ENCODE assay signal across 42 cellular contexts in genomic region chr5:148640471-148640870, GRCh38. TPM values are rescaled to one million over a fixed set of nuclear protein-coding genes. Genes with fewer than 3 reads are reported as not detected.
"Had no signal": no experiment of that assay in that cellular context is flagged by ENCODE, and none has a peak within 500 bp of the region (broad histone marks: within the 10 kb centered on the region; RNA-seq: fewer than 3 reads in every experiment).

No MANE protein-coding gene starts in this region.

- H3K4me1 Mint-ChIP-seq: activated naive CD4-positive, alpha-beta T cell treated with anti-CD3 and anti-CD28 coated beads, Interleukin-2, amount 10 ng/mL, durations not matched to agents 7 days and 5 days; activated naive CD4-positive, alpha-beta T cell treated with anti-CD3 and anti-CD28 coated beads, Interleukin-2, amount 50 U/mL, for 24 hours; activated naive CD8-positive, alpha-beta T cell treated with anti-CD3 and anti-CD28 coated beads for 36 hours; activated naive CD8-positive, alpha-beta T cell treated with anti-CD3 and anti-CD28 coated beads, Interleukin-2, amount 10 ng/mL, durations not matched to agents 7 days and 5 days; activated naive CD8-positive, alpha-beta T cell treated with anti-CD3 and anti-CD28 coated beads, Interleukin-2, amount 50 U/mL, for 24 hours; activated T-helper 17 cell treated with anti-CD3 and anti-CD28 coated beads, Interleukin-2, amount 50 U/mL, for 72 hours; brain; central memory CD8-positive, alpha-beta T cell had no signal

- FAIRE-seq: astrocyte, bronchial epithelial cell had no signal

- ATAC-seq: activated naive CD4-positive, alpha-beta T cell treated with anti-CD3 and anti-CD28 coated beads, Interleukin-2, amount 50 U/mL, for 72 hours; activated naive CD8-positive, alpha-beta T cell treated with anti-CD3 and anti-CD28 coated beads, Interleukin-2, amount 50 U/mL, for 24 hours; activated T-cell treated with anti-CD3 and anti-CD28 coated beads, Interleukin-2, amount 50 U/mL, for 4 hours; activated T-cell treated with anti-CD3 and anti-CD28 coated beads, Interleukin-2, amount 50 U/mL, for 72 hours; activated T-helper 17 cell treated with anti-CD3 and anti-CD28 coated beads, Interleukin-2, amount 50 U/mL, for 72 hours; body of pancreas had no signal

- H3K4me3 Mint-ChIP-seq: activated naive CD4-positive, alpha-beta T cell treated with anti-CD3 and anti-CD28 coated beads for 36 hours; activated naive CD4-positive, alpha-beta T cell treated with anti-CD3 and anti-CD28 coated beads, Interleukin-2, amount 10 ng/mL, durations not matched to agents 7 days and 5 days; activated naive CD4-positive, alpha-beta T cell treated with anti-CD3 and anti-CD28 coated beads, Interleukin-2, amount 50 U/mL, for 24 hours; activated naive CD8-positive, alpha-beta T cell; activated naive CD8-positive, alpha-beta T cell treated with anti-CD3 and anti-CD28 coated beads for 36 hours; activated naive CD8-positive, alpha-beta T cell treated with anti-CD3 and anti-CD28 coated beads, Interleukin-2, amount 10 ng/mL, durations not matched to agents 7 days and 5 days; activated naive CD8-positive, alpha-beta T cell treated with anti-CD3 and anti-CD28 coated beads, Interleukin-2, amount 50 U/mL, for 24 hours; activated T-cell treated with anti-CD3 and anti-CD28 coated beads, Interleukin-2, amount 50 U/mL, for 24 hours; activated T-cell treated with anti-CD3 and anti-CD28 coated beads, Interleukin-2, amount 50 U/mL, for 4 hours; activated T-cell treated with anti-CD3 and anti-CD28 coated beads, Interleukin-2, amount 50 U/mL, for 72 hours; activated T-helper 1 cell treated with anti-CD3 and anti-CD28 coated beads, Interleukin-12 subunit alpha, Interleukin-12 subunit beta, Interleukin-2, Interleukin-4 antibody, amounts not matched to agents 30 ng/mL and 10 ng/mL and 1 ng/mL, durations not matched to agents 14 hours and 24 hours and 36 hours; activated T-helper 17 cell treated with anti-CD3 and anti-CD28 coated beads, Interleukin-2, amount 50 U/mL, for 72 hours; brain; central memory CD8-positive, alpha-beta T cell had no signal

- H3K27ac ChIP-seq: adrenal gland, ascending aorta, body of pancreas, brain microvascular endothelial cell, breast epithelium, cardiac muscle cell had no signal

- DNase-seq: activated effector memory CD4-positive, alpha-beta T cell treated with anti-CD3 and anti-CD28 coated beads, Interleukin-2, amount 50 U/mL, for 16 hours; activated effector memory CD4-positive, alpha-beta T cell treated with Interleukin-2 at 50 U/mL for 16 hours; activated gamma-delta T cell; activated gamma-delta T cell treated with Interleukin-2 at 50 U/mL for 16 hours; activated naive CD4-positive, alpha-beta T cell; activated naive CD4-positive, alpha-beta T cell treated with anti-CD3 and anti-CD28 coated beads for 36 hours; activated naive CD4-positive, alpha-beta T cell treated with anti-CD3 and anti-CD28 coated beads, Interleukin-2, amount 10 ng/mL, durations not matched to agents 7 days and 5 days; activated naive CD4-positive, alpha-beta T cell treated with anti-CD3 and anti-CD28 coated beads, Interleukin-2, amount 50 U/mL, for 16 hours; activated naive CD4-positive, alpha-beta T cell treated with Interleukin-2 at 50 U/mL for 16 hours; activated naive CD8-positive, alpha-beta T cell treated with anti-CD3 and anti-CD28 coated beads for 36 hours; activated naive CD8-positive, alpha-beta T cell treated with anti-CD3 and anti-CD28 coated beads, Interleukin-2, amount 10 ng/mL, durations not matched to agents 7 days and 5 days; activated naive CD8-positive, alpha-beta T cell treated with anti-CD3 and anti-CD28 coated beads, Interleukin-2, amount 50 U/mL, for 24 hours; activated T-cell treated with anti-CD3 and anti-CD28 coated beads, Interleukin-2, amount 50 U/mL, for 1 hour; activated T-cell treated with anti-CD3 and anti-CD28 coated beads, Interleukin-2, amount 50 U/mL, for 24 hours; activated T-cell treated with anti-CD3 and anti-CD28 coated beads, Interleukin-2, amount 50 U/mL, for 4 hours; activated T-cell treated with anti-CD3 and anti-CD28 coated beads, Interleukin-2, amount 50 U/mL, for 48 hours; activated T-cell treated with anti-CD3 and anti-CD28 coated beads, Interleukin-2, amount 50 U/mL, for 72 hours; adrenal gland; amniotic stem cell; amygdala; anterior cingulate cortex; aorta; body of pancreas; brain microvascular endothelial cell; caudate nucleus; central memory CD4-positive, alpha-beta T cell; cerebellar nuclear complex had no signal

- H3K4me1 ChIP-seq: adrenal gland, ascending aorta, body of pancreas, breast epithelium had no signal

- H3K27me3 ChIP-seq: adrenal gland, ascending aorta, body of pancreas, brain microvascular endothelial cell had no signal

- H3K9me3 Mint-ChIP-seq: activated naive CD4-positive, alpha-beta T cell treated with anti-CD3 and anti-CD28 coated beads for 36 hours; activated naive CD4-positive, alpha-beta T cell treated with anti-CD3 and anti-CD28 coated beads, Interleukin-2, amount 10 ng/mL, durations not matched to agents 7 days and 5 days; activated naive CD4-positive, alpha-beta T cell treated with anti-CD3 and anti-CD28 coated beads, Interleukin-2, amount 50 U/mL, for 24 hours; activated naive CD4-positive, alpha-beta T cell treated with anti-CD3 and anti-CD28 coated beads, Interleukin-2, amount 50 U/mL, for 72 hours; activated naive CD8-positive, alpha-beta T cell treated with anti-CD3 and anti-CD28 coated beads for 36 hours; activated naive CD8-positive, alpha-beta T cell treated with anti-CD3 and anti-CD28 coated beads, Interleukin-2, amount 10 ng/mL, durations not matched to agents 7 days and 5 days; activated naive CD8-positive, alpha-beta T cell treated with anti-CD3 and anti-CD28 coated beads, Interleukin-2, amount 50 U/mL, for 24 hours; activated T-cell treated with anti-CD3 and anti-CD28 coated beads, Interleukin-2, amount 50 U/mL, for 24 hours; activated T-cell treated with anti-CD3 and anti-CD28 coated beads, Interleukin-2, amount 50 U/mL, for 4 hours; activated T-cell treated with anti-CD3 and anti-CD28 coated beads, Interleukin-2, amount 50 U/mL, for 72 hours; activated T-helper 1 cell treated with anti-CD3 and anti-CD28 coated beads, Interleukin-12 subunit alpha, Interleukin-12 subunit beta, Interleukin-2, Interleukin-4 antibody, amounts not matched to agents 30 ng/mL and 10 ng/mL and 1 ng/mL, durations not matched to agents 14 hours and 24 hours and 36 hours; activated T-helper 17 cell treated with anti-CD3 and anti-CD28 coated beads, Interleukin-2, amount 50 U/mL, for 72 hours; activated T-helper 2 cell treated with anti-CD3 and anti-CD28 coated beads, Interferon-gamma antibody, Interleukin-2, Interleukin-4, amounts not matched to agents 10 μg/mL and 5 μg/mL and 100 μg/mL, durations not matched to agents 14 hours and 24 hours and 36 hours; brain; central memory CD8-positive, alpha-beta T cell had no signal

- H3K27me3 Mint-ChIP-seq: activated naive CD4-positive, alpha-beta T cell treated with anti-CD3 and anti-CD28 coated beads, Interleukin-2, amount 10 ng/mL, durations not matched to agents 7 days and 5 days had no signal

- H3K9me3 ChIP-seq: adrenal gland, ascending aorta, body of pancreas, breast epithelium had no signal

- H3K36me3 Mint-ChIP-seq: activated naive CD4-positive, alpha-beta T cell treated with anti-CD3 and anti-CD28 coated beads, Interleukin-2, amount 10 ng/mL, durations not matched to agents 7 days and 5 days; activated naive CD4-positive, alpha-beta T cell treated with anti-CD3 and anti-CD28 coated beads, Interleukin-2, amount 50 U/mL, for 24 hours; activated naive CD4-positive, alpha-beta T cell treated with anti-CD3 and anti-CD28 coated beads, Interleukin-2, amount 50 U/mL, for 72 hours; activated naive CD8-positive, alpha-beta T cell; activated naive CD8-positive, alpha-beta T cell treated with anti-CD3 and anti-CD28 coated beads for 36 hours; activated naive CD8-positive, alpha-beta T cell treated with anti-CD3 and anti-CD28 coated beads, Interleukin-2, amount 10 ng/mL, durations not matched to agents 7 days and 5 days; brain had no signal

- H3K27ac Mint-ChIP-seq: activated naive CD4-positive, alpha-beta T cell treated with anti-CD3 and anti-CD28 coated beads for 36 hours; activated naive CD4-positive, alpha-beta T cell treated with anti-CD3 and anti-CD28 coated beads, Interleukin-2, amount 10 ng/mL, durations not matched to agents 7 days and 5 days; activated naive CD4-positive, alpha-beta T cell treated with anti-CD3 and anti-CD28 coated beads, Interleukin-2, amount 50 U/mL, for 24 hours; activated naive CD4-positive, alpha-beta T cell treated with anti-CD3 and anti-CD28 coated beads, Interleukin-2, amount 50 U/mL, for 72 hours; activated naive CD8-positive, alpha-beta T cell; activated naive CD8-positive, alpha-beta T cell treated with anti-CD3 and anti-CD28 coated beads for 36 hours; activated naive CD8-positive, alpha-beta T cell treated with anti-CD3 and anti-CD28 coated beads, Interleukin-2, amount 10 ng/mL, durations not matched to agents 7 days and 5 days; activated naive CD8-positive, alpha-beta T cell treated with anti-CD3 and anti-CD28 coated beads, Interleukin-2, amount 50 U/mL, for 24 hours; activated T-cell treated with anti-CD3 and anti-CD28 coated beads, Interleukin-2, amount 50 U/mL, for 24 hours; activated T-cell treated with anti-CD3 and anti-CD28 coated beads, Interleukin-2, amount 50 U/mL, for 72 hours; activated T-helper 1 cell treated with anti-CD3 and anti-CD28 coated beads, Interleukin-12 subunit alpha, Interleukin-12 subunit beta, Interleukin-2, Interleukin-4 antibody, amounts not matched to agents 30 ng/mL and 10 ng/mL and 1 ng/mL, durations not matched to agents 14 hours and 24 hours and 36 hours; activated T-helper 17 cell treated with anti-CD3 and anti-CD28 coated beads, Interleukin-2, amount 50 U/mL, for 72 hours; activated T-helper 2 cell treated with anti-CD3 and anti-CD28 coated beads, Interferon-gamma antibody, Interleukin-2, Interleukin-4, amounts not matched to agents 10 μg/mL and 5 μg/mL and 100 μg/mL, durations not matched to agents 14 hours and 24 hours and 36 hours; brain had no signal

- H3K36me3 ChIP-seq: adrenal gland, ascending aorta, brain microvascular endothelial cell, breast epithelium, cardiac muscle cell had no signal

- H3K4me3 ChIP-seq: adrenal gland, ascending aorta, body of pancreas, breast epithelium, cardiac muscle cell had no signal

RNA-seq across cellular contexts. Expression of gene HTR4, which starts 13.9 kb away (rescaled TPM):
- total RNA-seq: activated naive CD4-positive, alpha-beta T cell treated with anti-CD3 and anti-CD28 coated beads for 36 hours; activated naive CD4-positive, alpha-beta T cell treated with anti-CD3 and anti-CD28 coated beads, Interleukin-2, amount 50 U/mL, for 72 hours; activated naive CD8-positive, alpha-beta T cell treated with anti-CD3 and anti-CD28 coated beads for 36 hours; activated naive CD8-positive, alpha-beta T cell treated with anti-CD3 and anti-CD28 coated beads, Interleukin-2, amount 10 ng/mL, durations not matched to agents 7 days and 5 days; activated T-cell treated with anti-CD3 and anti-CD28 coated beads, Interleukin-2, amount 50 U/mL, for 4 hours; activated T-cell treated with anti-CD3 and anti-CD28 coated beads, Interleukin-2, amount 50 U/mL, for 72 hours; activated T-helper 1 cell treated with anti-CD3 and anti-CD28 coated beads, Interleukin-12 subunit alpha, Interleukin-12 subunit beta, Interleukin-2, Interleukin-4 antibody, amounts not matched to agents 30 ng/mL and 10 ng/mL and 1 ng/mL, durations not matched to agents 14 hours and 24 hours and 36 hours; activated T-helper 17 cell treated with anti-CD3 and anti-CD28 coated beads, Interleukin-2, amount 50 U/mL, for 72 hours; activated T-helper 2 cell treated with anti-CD3 and anti-CD28 coated beads, Interferon-gamma antibody, Interleukin-2, Interleukin-4, amounts not matched to agents 10 μg/mL and 5 μg/mL and 100 μg/mL, durations not matched to agents 14 hours and 24 hours and 36 hours; astrocyte; body of pancreas; bronchial epithelial cell; chondrocyte had no signal
- polyA plus RNA-seq: adipose tissue had no signal
